1 cellular context compared by ENCODE assay signal in the genomic region with DNA sequence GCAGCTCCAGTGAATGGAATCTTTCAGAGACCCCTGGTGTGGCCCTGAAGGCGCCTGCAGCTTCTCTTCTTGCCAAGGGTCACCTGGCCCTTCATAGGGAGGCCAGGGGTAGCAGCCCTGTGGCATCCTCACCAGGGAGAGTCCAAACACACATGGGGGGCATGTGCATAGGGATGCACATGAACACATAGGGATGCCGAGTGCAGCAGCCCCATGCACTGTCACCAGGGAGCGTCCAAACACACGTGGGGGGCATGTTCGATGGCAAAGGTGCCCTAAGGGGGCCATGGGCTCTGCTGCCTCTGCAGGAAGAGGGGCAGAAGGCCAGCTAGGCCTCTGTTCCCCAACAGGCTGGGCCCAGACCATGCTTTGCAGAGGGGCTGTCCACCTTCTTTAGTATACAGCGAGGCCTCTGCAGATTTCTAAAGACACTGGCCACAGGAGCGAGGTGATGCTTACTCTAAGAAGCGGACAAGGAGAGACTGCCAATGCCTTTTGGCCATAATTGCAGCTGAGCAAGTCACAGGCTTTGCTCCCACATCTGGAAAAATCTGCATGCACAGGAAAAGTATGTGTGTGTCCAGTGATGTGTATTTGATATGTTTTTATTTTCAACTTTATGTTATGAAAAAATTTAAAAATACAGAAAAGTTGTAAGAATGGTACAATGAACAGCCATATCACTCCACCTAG.
TF ChIP-seq lines count a peak whose summit lies in the region.

No MANE protein-coding gene starts in this region.

TF ChIP-seq in IMR-90, 13 proteins besides CTCF, POLR2A, EP300 and RAD21:
- no peak for TF ChIP-seq RFX5 (IDR thresholded peaks at IDR 0.05; ENCODE audit: low read depth, low read length)
